Comparison of ENCODE assay signal across 12 cellular contexts in the genomic region with DNA sequence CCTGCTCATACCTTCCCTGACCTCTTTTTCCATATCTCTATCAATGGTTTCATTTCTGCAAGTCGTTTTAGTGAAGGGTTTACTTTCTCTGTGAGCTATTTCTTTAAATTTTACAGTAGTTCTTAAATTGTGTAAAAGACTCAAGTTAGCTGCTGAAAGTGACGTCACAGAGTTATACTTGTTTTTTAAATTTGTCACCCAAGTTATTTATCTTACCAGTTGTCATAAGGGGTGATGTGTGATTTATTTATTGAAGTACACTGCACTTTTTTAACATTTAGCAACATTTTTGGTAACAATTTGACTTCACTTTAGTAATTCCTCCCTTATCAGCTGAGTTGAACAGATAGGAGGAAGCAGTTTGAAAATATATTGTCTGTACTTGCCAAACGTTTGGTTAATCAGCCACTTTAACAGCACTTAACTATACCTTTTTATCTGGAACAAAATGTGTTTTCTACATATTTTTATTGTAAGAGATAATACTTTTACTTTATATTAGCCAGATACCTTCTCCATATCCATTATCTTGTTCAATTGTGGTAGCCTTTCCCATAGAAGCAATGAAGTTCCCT. TPM values are rescaled to one million over a fixed set of nuclear protein-coding genes. Genes with fewer than 3 reads are reported as not detected.
A peak's percentile ranks its signal among the peaks of the same experiment; 100 is the strongest.
DNase-seq lines count a peak whose midpoint lies in the region; TF ChIP-seq lines count a peak whose summit lies in the region.
"Had no signal": no experiment of that assay in that cellular context is flagged by ENCODE, and none has a peak within 500 bp of the region (broad histone marks: within the 10 kb centered on the region; RNA-seq: fewer than 3 reads in every experiment).

No MANE protein-coding gene starts in this region.

- H3K4me3 ChIP-seq in HUES48 (ENCODE audit: low read depth, low read length) = no peak overlapping the region; the same call in 1 of the 2 replicates
- no peak overlapping the region for H3K4me3 ChIP-seq in mesendoderm (ENCODE audit: low read length)
- no peak overlapping the region for H3K4me3 ChIP-seq in tibial artery
- H3K4me3 ChIP-seq in A673 (ENCODE audit: low read depth, low read length, poor library complexity, severe bottlenecking) = no peak overlapping the region

- TF ChIP-seq CTCF in CD14-positive monocyte (IDR thresholded peaks at IDR 0.05) (no peak), tibial artery (IDR thresholded peaks at IDR 0.05) (no peak), A673 (conservative IDR thresholded peaks at IDR 0.05; ENCODE audit: low read depth, low read length) (no peak)

- no peaks in the 10 kb centered on the region for H3K27me3 Mint-ChIP-seq in CD14-positive monocyte (ENCODE audit: low read depth in 3 of 3)
- no peaks in the 10 kb centered on the region for H3K27me3 Mint-ChIP-seq in activated T-helper 2 cell treated with anti-CD3 and anti-CD28 coated beads, Interferon-gamma antibody, Interleukin-2, Interleukin-4, amounts not matched to agents 10 μg/mL and 5 μg/mL and 100 μg/mL, durations not matched to agents 14 hours and 24 hours and 36 hours (ENCODE audit: low read depth)

- no peak overlapping the region for H3K23ac ChIP-seq in mesendoderm (ENCODE audit: low read length)

- H3K9ac ChIP-seq in HUES48 (ENCODE audit: low read depth, low read length) (no peak overlapping the region; the same call in 1 of the 2 replicates), mesendoderm (ENCODE audit: low read length) (peak overlapping the region; percentile 3)

- no peaks in the 10 kb centered on the region for H3K79me1 ChIP-seq in mesendoderm (ENCODE audit: low read length)

- peak overlapping the region; percentile 8 for H3K4me2 ChIP-seq in mesendoderm (ENCODE audit: low read length)

- H2BK5ac ChIP-seq in mesendoderm (ENCODE audit: low read length) = no peak overlapping the region

- H3K4me1 ChIP-seq in HUES48 (ENCODE audit: control insufficient read depth, insufficient read depth, low read length) (peaks cover 56% of the 10 kb centered on the region), mesendoderm (ENCODE audit: control insufficient read depth, low read depth, low read length) (peaks cover 7% of the 10 kb centered on the region), tibial artery (peaks cover 0 to 65% (median 28%) of the 10 kb centered on the region in 4 donors), A673 (ENCODE audit: insufficient read depth, low read length, poor library complexity, severe bottlenecking) (peaks cover 13% of the 10 kb centered on the region)

- WGBS in mesendoderm (ENCODE audit: extremely low coverage, insufficient coverage, low lambda C conversion rate) = no CpG with 5 or more reads among the region's 3 CpGs

- no peak overlapping the region for H4K8ac ChIP-seq in mesendoderm (ENCODE audit: low read depth, low read length)

- intact Hi-C loops in CD14-positive monocyte (cut with micrococcal nuclease) = loop anchor here (10.0 kb wide), 1 partner anchor 302 kb away; no protein-coding TSS in a partner anchor
- intact Hi-C loops in activated T-helper 2 cell treated with anti-CD3 and anti-CD28 coated beads, Interferon-gamma antibody, Interleukin-2, Interleukin-4, amounts not matched to agents 10 μg/mL and 5 μg/mL and 100 μg/mL, durations not matched to agents 14 hours and 24 hours and 36 hours (cut with micrococcal nuclease) = loop anchor here (10.0 kb wide), 1 partner anchor 858 kb away; the partner anchor contains the start of gene CMTM7
- intact Hi-C loops in tibial artery (cut with DNase I; ENCODE audit: low total_unique reads) = no loop called here
- intact Hi-C loops in A673 (cut with micrococcal nuclease; ENCODE audit: unreplicated experiment) = loop anchor here (10.0 kb wide), 1 partner anchor 762 kb away; no protein-coding TSS in a partner anchor

- no peak overlapping the region for H2AK5ac ChIP-seq in mesendoderm (ENCODE audit: low read length)

- H3K18ac ChIP-seq in mesendoderm (ENCODE audit: low read length) = peak overlapping the region; percentile 60

- peaks cover 67% of the 10 kb centered on the region for H3K79me2 ChIP-seq in mesendoderm (ENCODE audit: control insufficient read depth, insufficient read depth, low read length)

- peak overlapping the region; percentile 47 to 75 for H3K4me3 Mint-ChIP-seq in CD14-positive monocyte
- peak overlapping the region; percentile 83 for H3K4me3 Mint-ChIP-seq in activated T-helper 2 cell treated with anti-CD3 and anti-CD28 coated beads, Interferon-gamma antibody, Interleukin-2, Interleukin-4, amounts not matched to agents 10 μg/mL and 5 μg/mL and 100 μg/mL, durations not matched to agents 14 hours and 24 hours and 36 hours (ENCODE audit: low read depth)

- no peaks in the 10 kb centered on the region for H3K9me3 Mint-ChIP-seq in CD14-positive monocyte
- H3K9me3 Mint-ChIP-seq in activated T-helper 2 cell treated with anti-CD3 and anti-CD28 coated beads, Interferon-gamma antibody, Interleukin-2, Interleukin-4, amounts not matched to agents 10 μg/mL and 5 μg/mL and 100 μg/mL, durations not matched to agents 14 hours and 24 hours and 36 hours = no peaks in the 10 kb centered on the region

- H3K4ac ChIP-seq in mesendoderm (ENCODE audit: low read depth, low read length) = no peak overlapping the region

- DNase-seq in CD14-positive monocyte (ENCODE audit: low spot score) (no peak), mesendoderm (no peak), occipital lobe (lab: John Stamatoyannopoulos, UW) (no peak), tibial artery (no peak), NCI-H82 (lab: John Stamatoyannopoulos, UW) (no peak), A673 (ENCODE audit: low spot score) (no peak)
- DNase-seq in activated T-helper 2 cell treated with anti-CD3 and anti-CD28 coated beads, Interferon-gamma antibody, Interleukin-2, Interleukin-4, amounts not matched to agents 10 μg/mL and 5 μg/mL and 100 μg/mL, durations not matched to agents 14 hours and 24 hours and 36 hours (ENCODE audit: low spot score) = no peak
- DNase-seq: activated CD8-positive, alpha-beta memory T cell treated with anti-CD3 and anti-CD28 coated beads, Interleukin-2, amount 50 U/mL, for 4 hours; DMS 273 treated with DMSO at 0.1 percent for 48 hours; NCI-H1930; Right ventricle myocardium superior had no signal

- no peaks in the 10 kb centered on the region for H3K9me3 ChIP-seq in HUES48 (ENCODE audit: control insufficient read depth, insufficient read depth, low read length)
- H3K9me3 ChIP-seq in tibial artery = no peaks in the 10 kb centered on the region
- no peaks in the 10 kb centered on the region for H3K9me3 ChIP-seq in A673 (ENCODE audit: low read depth, low read length, poor library complexity, severe bottlenecking)

- peak overlapping the region in 6 of 7 donors; percentile 35 to 86 (median 75) for H3K27ac Mint-ChIP-seq in CD14-positive monocyte
- H3K27ac Mint-ChIP-seq in activated T-helper 2 cell treated with anti-CD3 and anti-CD28 coated beads, Interferon-gamma antibody, Interleukin-2, Interleukin-4, amounts not matched to agents 10 μg/mL and 5 μg/mL and 100 μg/mL, durations not matched to agents 14 hours and 24 hours and 36 hours = peak overlapping the region; percentile 85

- H3K36me3 ChIP-seq in HUES48 (ENCODE audit: control insufficient read depth, insufficient read depth, low read length) (no peaks in the 10 kb centered on the region), mesendoderm (ENCODE audit: control insufficient read depth, insufficient read depth, low read length) (no peaks in the 10 kb centered on the region), tibial artery (no peaks in the 10 kb centered on the region), A673 (ENCODE audit: insufficient read depth, low read length, poor library complexity, severe bottlenecking) (no peaks in the 10 kb centered on the region)

- CTCF ChIA-PET in A673 (lab: Charles Lee) = no interaction called here

- no peak overlapping the region for H2BK120ac ChIP-seq in mesendoderm (ENCODE audit: low read depth, low read length)

- H3K27ac ChIP-seq in HUES48 (ENCODE audit: low read depth, low read length) (peak overlapping the region; percentile 12), mesendoderm (ENCODE audit: low read depth, low read length) (no peak overlapping the region), tibial artery (no peak overlapping the region), A673 (ENCODE audit: low read depth, low read length, poor library complexity, severe bottlenecking) (no peak overlapping the region)

- no peaks in the 10 kb centered on the region for H3K36me3 Mint-ChIP-seq in CD14-positive monocyte
- H3K36me3 Mint-ChIP-seq in activated T-helper 2 cell treated with anti-CD3 and anti-CD28 coated beads, Interferon-gamma antibody, Interleukin-2, Interleukin-4, amounts not matched to agents 10 μg/mL and 5 μg/mL and 100 μg/mL, durations not matched to agents 14 hours and 24 hours and 36 hours (ENCODE audit: low read depth) = peaks cover 47% of the 10 kb centered on the region

- H4K5ac ChIP-seq in mesendoderm (ENCODE audit: low read length) = no peak overlapping the region

- BruUV-seq in A673 (replicated peaks; lab: Mats Ljungman, UMichigan) = no TSS peak

- peaks cover 62% of the 10 kb centered on the region for H3K4me1 Mint-ChIP-seq in CD14-positive monocyte
- H3K4me1 Mint-ChIP-seq in activated T-helper 2 cell treated with anti-CD3 and anti-CD28 coated beads, Interferon-gamma antibody, Interleukin-2, Interleukin-4, amounts not matched to agents 10 μg/mL and 5 μg/mL and 100 μg/mL, durations not matched to agents 14 hours and 24 hours and 36 hours (ENCODE audit: low read depth) = peaks cover 51% of the 10 kb centered on the region

- no peak overlapping the region for H2BK15ac ChIP-seq in mesendoderm (replicated peaks; ENCODE audit: low read depth)

- POLR2A ChIA-PET in A673 (lab: Charles Lee; ENCODE audit: low non-redundant PET) = no interaction called here

- H3K27me3 ChIP-seq in HUES48 (ENCODE audit: control insufficient read depth, insufficient read depth, low read length) = no peaks in the 10 kb centered on the region
- no peaks in the 10 kb centered on the region for H3K27me3 ChIP-seq in mesendoderm (ENCODE audit: insufficient read depth, low read length, poor library complexity)
- no peaks in the 10 kb centered on the region for H3K27me3 ChIP-seq in tibial artery
- no peaks in the 10 kb centered on the region for H3K27me3 ChIP-seq in A673 (replicated peaks; ENCODE audit: insufficient read depth, low read depth, low read length, poor library complexity)

- H3K56ac ChIP-seq in mesendoderm (ENCODE audit: low read length) = no peak overlapping the region

RNA-seq across cellular contexts. Expression of gene STT3B, which starts 3.8 kb away (rescaled TPM):
- polyA plus RNA-seq in CD14-positive monocyte = 10 to 100 TPM; 86.3 to 97.0 TPM
- total RNA-seq in activated T-helper 2 cell treated with anti-CD3 and anti-CD28 coated beads, Interferon-gamma antibody, Interleukin-2, Interleukin-4, amounts not matched to agents 10 μg/mL and 5 μg/mL and 100 μg/mL, durations not matched to agents 14 hours and 24 hours and 36 hours = 106 and 114 TPM in 2 replicates
- polyA plus RNA-seq in mesendoderm (2013, experiment 1 of 2) = 161 TPM
- polyA plus RNA-seq in mesendoderm (2013, experiment 2 of 2) = 153 TPM
- total RNA-seq in occipital lobe (191 TPM), A673 (2021) (129 and 137 TPM in 2 replicates)
